1 cellular context compared by ENCODE assay signal in the genomic region with DNA sequence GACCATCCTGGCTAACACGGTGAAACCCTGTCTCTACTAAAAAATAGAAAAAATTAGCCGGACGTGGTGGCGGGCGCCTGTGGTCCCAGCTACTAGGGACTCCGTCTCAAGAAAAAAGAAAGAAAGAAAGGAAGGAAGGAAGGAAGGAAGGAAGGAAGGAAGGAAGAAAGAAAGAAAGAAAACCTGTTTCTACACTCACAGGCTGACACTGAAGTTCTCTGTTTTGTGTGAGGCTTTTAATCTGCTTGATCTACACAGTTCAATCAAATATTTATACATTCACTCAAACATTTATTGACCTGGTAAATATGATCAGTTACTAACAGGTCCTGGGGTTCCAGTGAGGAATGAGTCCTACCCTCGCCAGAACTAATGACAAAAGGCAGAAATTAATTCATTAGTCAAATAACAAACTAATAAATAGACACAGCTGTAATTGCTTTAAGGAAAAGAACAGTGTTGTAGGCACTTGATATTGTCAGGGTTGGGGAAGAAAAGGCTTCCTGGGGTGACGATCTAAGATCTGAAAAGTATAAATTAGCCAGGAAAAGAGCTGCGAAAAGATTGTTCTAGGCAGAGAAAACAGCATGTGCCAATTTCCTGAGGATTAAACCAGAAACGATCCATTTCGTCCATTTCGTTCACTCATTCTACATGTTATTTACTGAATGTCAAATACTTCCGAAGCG.
TF ChIP-seq lines count a peak whose summit lies in the region.

No MANE protein-coding gene starts in this region.

TF ChIP-seq in K562, 482 proteins besides CTCF, POLR2A, EP300 and RAD21:
- TF ChIP-seq POLR2G (IDR thresholded peaks at IDR 0.05; ENCODE audit: low read depth, low read length) (no peak), ZFP36 (IDR thresholded peaks at IDR 0.05; ENCODE audit: low read depth, low read length, partially characterized antibody) (no peak), NBN (IDR thresholded peaks at IDR 0.05; ENCODE audit: low read depth) (0 out of 2 replicates have a peak, but pooled peaks have one; percentile 23), DACH1 (IDR thresholded peaks at IDR 0.05; ENCODE audit: partially characterized antibody) (peak; percentile 50), DPF2 (IDR thresholded peaks at IDR 0.05) (0 out of 2 replicates have a peak, but pooled peaks have one; percentile 12), PRMT5 (CRISPR knock-in tag; IDR thresholded peaks at IDR 0.05) (no peak), ARNT (IDR thresholded peaks at IDR 0.05) (peak in 1 of 2 experiments; percentile 55; a peak in 1 of 4 replicates), SETDB1 (IDR thresholded peaks at IDR 0.05; ENCODE audit: low read length) (no peak), NFRKB (IDR thresholded peaks at IDR 0.05; ENCODE audit: low read depth) (peak; percentile 53), CBX2 (IDR thresholded peaks at IDR 0.05; ENCODE audit: insufficient read depth, low read length, poor library complexity, severe bottlenecking) (no peak)
- TF ChIP-seq, protein P1, sequence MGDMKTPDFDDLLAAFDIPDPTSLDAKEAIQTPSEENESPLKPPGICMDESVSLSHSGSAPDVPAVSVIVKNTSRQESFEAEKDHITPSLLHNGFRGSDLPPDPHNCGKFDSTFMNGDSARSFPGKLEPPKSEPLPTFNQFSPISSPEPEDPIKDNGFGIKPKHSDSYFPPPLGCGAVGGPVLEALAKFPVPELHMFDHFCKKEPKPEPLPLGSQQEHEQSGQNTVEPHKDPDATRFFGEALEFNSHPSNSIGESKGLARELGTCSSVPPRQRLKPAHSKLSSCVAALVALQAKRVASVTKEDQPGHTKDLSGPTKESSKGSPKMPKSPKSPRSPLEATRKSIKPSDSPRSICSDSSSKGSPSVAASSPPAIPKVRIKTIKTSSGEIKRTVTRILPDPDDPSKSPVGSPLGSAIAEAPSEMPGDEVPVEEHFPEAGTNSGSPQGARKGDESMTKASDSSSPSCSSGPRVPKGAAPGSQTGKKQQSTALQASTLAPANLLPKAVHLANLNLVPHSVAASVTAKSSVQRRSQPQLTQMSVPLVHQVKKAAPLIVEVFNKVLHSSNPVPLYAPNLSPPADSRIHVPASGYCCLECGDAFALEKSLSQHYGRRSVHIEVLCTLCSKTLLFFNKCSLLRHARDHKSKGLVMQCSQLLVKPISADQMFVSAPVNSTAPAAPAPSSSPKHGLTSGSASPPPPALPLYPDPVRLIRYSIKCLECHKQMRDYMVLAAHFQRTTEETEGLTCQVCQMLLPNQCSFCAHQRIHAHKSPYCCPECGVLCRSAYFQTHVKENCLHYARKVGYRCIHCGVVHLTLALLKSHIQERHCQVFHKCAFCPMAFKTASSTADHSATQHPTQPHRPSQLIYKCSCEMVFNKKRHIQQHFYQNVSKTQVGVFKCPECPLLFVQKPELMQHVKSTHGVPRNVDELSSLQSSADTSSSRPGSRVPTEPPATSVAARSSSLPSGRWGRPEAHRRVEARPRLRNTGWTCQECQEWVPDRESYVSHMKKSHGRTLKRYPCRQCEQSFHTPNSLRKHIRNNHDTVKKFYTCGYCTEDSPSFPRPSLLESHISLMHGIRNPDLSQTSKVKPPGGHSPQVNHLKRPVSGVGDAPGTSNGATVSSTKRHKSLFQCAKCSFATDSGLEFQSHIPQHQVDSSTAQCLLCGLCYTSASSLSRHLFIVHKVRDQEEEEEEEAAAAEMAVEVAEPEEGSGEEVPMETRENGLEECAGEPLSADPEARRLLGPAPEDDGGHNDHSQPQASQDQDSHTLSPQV (IDR thresholded peaks at IDR 0.05) = 0 out of 2 replicates have a peak, but pooled peaks have one; percentile 37
- TF ChIP-seq, protein P2, sequence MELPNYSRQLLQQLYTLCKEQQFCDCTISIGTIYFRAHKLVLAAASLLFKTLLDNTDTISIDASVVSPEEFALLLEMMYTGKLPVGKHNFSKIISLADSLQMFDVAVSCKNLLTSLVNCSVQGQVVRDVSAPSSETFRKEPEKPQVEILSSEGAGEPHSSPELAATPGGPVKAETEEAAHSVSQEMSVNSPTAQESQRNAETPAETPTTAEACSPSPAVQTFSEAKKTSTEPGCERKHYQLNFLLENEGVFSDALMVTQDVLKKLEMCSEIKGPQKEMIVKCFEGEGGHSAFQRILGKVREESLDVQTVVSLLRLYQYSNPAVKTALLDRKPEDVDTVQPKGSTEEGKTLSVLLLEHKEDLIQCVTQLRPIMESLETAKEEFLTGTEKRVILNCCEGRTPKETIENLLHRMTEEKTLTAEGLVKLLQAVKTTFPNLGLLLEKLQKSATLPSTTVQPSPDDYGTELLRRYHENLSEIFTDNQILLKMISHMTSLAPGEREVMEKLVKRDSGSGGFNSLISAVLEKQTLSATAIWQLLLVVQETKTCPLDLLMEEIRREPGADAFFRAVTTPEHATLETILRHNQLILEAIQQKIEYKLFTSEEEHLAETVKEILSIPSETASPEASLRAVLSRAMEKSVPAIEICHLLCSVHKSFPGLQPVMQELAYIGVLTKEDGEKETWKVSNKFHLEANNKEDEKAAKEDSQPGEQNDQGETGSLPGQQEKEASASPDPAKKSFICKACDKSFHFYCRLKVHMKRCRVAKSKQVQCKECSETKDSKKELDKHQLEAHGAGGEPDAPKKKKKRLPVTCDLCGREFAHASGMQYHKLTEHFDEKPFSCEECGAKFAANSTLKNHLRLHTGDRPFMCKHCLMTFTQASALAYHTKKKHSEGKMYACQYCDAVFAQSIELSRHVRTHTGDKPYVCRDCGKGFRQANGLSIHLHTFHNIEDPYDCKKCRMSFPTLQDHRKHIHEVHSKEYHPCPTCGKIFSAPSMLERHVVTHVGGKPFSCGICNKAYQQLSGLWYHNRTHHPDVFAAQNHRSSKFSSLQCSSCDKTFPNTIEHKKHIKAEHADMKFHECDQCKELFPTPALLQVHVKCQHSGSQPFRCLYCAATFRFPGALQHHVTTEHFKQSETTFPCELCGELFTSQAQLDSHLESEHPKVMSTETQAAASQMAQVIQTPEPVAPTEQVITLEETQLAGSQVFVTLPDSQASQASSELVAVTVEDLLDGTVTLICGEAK (IDR thresholded peaks at IDR 0.05) = 0 out of 2 replicates have a peak, but pooled peaks have one; percentile 35
- TF ChIP-seq, protein P2 (CRISPR knock-in tag; IDR thresholded peaks at IDR 0.05) = no peak
- TF ChIP-seq, protein P3, sequence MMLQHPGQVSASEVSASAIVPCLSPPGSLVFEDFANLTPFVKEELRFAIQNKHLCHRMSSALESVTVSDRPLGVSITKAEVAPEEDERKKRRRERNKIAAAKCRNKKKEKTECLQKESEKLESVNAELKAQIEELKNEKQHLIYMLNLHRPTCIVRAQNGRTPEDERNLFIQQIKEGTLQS (IDR thresholded peaks at IDR 0.05) = no peak
- TF ChIP-seq, protein P3 (CRISPR knock-in tag; conservative IDR thresholded peaks at IDR 0.05) = 0 out of 2 replicates have a peak, but pooled peaks have one; percentile 29
- TF ChIP-seq, protein P4, sequence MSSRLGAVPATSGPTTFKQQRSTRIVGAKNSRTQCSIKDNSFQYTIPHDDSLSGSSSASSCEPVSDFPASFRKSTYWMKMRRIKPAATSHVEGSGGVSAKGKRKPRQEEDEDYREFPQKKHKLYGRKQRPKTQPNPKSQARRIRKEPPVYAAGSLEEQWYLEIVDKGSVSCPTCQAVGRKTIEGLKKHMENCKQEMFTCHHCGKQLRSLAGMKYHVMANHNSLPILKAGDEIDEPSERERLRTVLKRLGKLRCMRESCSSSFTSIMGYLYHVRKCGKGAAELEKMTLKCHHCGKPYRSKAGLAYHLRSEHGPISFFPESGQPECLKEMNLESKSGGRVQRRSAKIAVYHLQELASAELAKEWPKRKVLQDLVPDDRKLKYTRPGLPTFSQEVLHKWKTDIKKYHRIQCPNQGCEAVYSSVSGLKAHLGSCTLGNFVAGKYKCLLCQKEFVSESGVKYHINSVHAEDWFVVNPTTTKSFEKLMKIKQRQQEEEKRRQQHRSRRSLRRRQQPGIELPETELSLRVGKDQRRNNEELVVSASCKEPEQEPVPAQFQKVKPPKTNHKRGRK (tag; IDR thresholded peaks at IDR 0.05) = peak; percentile 50; the same call in 1 of the 2 replicates
- TF ChIP-seq, protein P5, sequence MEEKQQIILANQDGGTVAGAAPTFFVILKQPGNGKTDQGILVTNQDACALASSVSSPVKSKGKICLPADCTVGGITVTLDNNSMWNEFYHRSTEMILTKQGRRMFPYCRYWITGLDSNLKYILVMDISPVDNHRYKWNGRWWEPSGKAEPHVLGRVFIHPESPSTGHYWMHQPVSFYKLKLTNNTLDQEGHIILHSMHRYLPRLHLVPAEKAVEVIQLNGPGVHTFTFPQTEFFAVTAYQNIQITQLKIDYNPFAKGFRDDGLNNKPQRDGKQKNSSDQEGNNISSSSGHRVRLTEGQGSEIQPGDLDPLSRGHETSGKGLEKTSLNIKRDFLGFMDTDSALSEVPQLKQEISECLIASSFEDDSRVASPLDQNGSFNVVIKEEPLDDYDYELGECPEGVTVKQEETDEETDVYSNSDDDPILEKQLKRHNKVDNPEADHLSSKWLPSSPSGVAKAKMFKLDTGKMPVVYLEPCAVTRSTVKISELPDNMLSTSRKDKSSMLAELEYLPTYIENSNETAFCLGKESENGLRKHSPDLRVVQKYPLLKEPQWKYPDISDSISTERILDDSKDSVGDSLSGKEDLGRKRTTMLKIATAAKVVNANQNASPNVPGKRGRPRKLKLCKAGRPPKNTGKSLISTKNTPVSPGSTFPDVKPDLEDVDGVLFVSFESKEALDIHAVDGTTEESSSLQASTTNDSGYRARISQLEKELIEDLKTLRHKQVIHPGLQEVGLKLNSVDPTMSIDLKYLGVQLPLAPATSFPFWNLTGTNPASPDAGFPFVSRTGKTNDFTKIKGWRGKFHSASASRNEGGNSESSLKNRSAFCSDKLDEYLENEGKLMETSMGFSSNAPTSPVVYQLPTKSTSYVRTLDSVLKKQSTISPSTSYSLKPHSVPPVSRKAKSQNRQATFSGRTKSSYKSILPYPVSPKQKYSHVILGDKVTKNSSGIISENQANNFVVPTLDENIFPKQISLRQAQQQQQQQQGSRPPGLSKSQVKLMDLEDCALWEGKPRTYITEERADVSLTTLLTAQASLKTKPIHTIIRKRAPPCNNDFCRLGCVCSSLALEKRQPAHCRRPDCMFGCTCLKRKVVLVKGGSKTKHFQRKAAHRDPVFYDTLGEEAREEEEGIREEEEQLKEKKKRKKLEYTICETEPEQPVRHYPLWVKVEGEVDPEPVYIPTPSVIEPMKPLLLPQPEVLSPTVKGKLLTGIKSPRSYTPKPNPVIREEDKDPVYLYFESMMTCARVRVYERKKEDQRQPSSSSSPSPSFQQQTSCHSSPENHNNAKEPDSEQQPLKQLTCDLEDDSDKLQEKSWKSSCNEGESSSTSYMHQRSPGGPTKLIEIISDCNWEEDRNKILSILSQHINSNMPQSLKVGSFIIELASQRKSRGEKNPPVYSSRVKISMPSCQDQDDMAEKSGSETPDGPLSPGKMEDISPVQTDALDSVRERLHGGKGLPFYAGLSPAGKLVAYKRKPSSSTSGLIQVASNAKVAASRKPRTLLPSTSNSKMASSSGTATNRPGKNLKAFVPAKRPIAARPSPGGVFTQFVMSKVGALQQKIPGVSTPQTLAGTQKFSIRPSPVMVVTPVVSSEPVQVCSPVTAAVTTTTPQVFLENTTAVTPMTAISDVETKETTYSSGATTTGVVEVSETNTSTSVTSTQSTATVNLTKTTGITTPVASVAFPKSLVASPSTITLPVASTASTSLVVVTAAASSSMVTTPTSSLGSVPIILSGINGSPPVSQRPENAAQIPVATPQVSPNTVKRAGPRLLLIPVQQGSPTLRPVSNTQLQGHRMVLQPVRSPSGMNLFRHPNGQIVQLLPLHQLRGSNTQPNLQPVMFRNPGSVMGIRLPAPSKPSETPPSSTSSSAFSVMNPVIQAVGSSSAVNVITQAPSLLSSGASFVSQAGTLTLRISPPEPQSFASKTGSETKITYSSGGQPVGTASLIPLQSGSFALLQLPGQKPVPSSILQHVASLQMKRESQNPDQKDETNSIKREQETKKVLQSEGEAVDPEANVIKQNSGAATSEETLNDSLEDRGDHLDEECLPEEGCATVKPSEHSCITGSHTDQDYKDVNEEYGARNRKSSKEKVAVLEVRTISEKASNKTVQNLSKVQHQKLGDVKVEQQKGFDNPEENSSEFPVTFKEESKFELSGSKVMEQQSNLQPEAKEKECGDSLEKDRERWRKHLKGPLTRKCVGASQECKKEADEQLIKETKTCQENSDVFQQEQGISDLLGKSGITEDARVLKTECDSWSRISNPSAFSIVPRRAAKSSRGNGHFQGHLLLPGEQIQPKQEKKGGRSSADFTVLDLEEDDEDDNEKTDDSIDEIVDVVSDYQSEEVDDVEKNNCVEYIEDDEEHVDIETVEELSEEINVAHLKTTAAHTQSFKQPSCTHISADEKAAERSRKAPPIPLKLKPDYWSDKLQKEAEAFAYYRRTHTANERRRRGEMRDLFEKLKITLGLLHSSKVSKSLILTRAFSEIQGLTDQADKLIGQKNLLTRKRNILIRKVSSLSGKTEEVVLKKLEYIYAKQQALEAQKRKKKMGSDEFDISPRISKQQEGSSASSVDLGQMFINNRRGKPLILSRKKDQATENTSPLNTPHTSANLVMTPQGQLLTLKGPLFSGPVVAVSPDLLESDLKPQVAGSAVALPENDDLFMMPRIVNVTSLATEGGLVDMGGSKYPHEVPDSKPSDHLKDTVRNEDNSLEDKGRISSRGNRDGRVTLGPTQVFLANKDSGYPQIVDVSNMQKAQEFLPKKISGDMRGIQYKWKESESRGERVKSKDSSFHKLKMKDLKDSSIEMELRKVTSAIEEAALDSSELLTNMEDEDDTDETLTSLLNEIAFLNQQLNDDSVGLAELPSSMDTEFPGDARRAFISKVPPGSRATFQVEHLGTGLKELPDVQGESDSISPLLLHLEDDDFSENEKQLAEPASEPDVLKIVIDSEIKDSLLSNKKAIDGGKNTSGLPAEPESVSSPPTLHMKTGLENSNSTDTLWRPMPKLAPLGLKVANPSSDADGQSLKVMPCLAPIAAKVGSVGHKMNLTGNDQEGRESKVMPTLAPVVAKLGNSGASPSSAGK (IDR thresholded peaks at IDR 0.05) = peak; percentile 13
